In genomic region chr10:132168571-132169030, GRCh38 we compare ENCODE assay signal across 22 cellular contexts.
"Had no signal": no experiment of that assay in that cellular context is flagged by ENCODE, and none has a peak within 500 bp of the region (broad histone marks: within the 10 kb centered on the region; RNA-seq: fewer than 3 reads in every experiment).

No MANE protein-coding gene starts in this region.

- H3K27me3 ChIP-seq: dorsolateral prefrontal cortex, upper lobe of left lung had no signal

- H3K27me3 Mint-ChIP-seq: activated CD4-positive, alpha-beta memory T cell treated with anti-CD3 and anti-CD28 coated beads for 36 hours had no signal

- H3K27ac ChIP-seq: body of pancreas, cardiac muscle cell, spleen, upper lobe of left lung had no signal

- H3K4me3 Mint-ChIP-seq: activated CD4-positive, alpha-beta memory T cell treated with anti-CD3 and anti-CD28 coated beads for 36 hours; activated naive CD8-positive, alpha-beta T cell treated with anti-CD3 and anti-CD28 coated beads, Interleukin-2, amount 50 U/mL, for 24 hours; effector memory CD8-positive, alpha-beta T cell; nephron progenitor cell; T-helper 1 cell treated with Interleukin-12 subunit alpha and Interleukin-12 subunit beta and Interleukin-4 antibody, amounts not matched to agents 30 μg/mL and 1 μg/mL, for 36 hours had no signal

- DNase-seq: activated CD4-positive, alpha-beta memory T cell treated with anti-CD3 and anti-CD28 coated beads for 36 hours; activated CD4-positive, alpha-beta T cell treated with anti-CD3 and anti-CD28 coated beads for 48 hours; activated gamma-delta T cell; activated naive CD4-positive, alpha-beta T cell treated with anti-CD3 and anti-CD28 coated beads, Interleukin-2, amount 50 U/mL, for 16 hours; activated naive CD8-positive, alpha-beta T cell treated with anti-CD3 and anti-CD28 coated beads, Interleukin-2, amount 50 U/mL, for 24 hours; body of pancreas; effector memory CD8-positive, alpha-beta T cell; foreskin melanocyte; hypothalamus; mesenchymal stem cell; nephron progenitor cell; occipital lobe; stimulated activated CD4-positive, alpha-beta T cell treated with anti-CD3 and anti-CD28 coated beads, Interleukin-4, amount 100 ng/mL, for 24 hours; stimulated activated naive CD4-positive, alpha-beta T cell treated with Interleukin-2 at 50 U/mL for 16 hours; upper lobe of left lung had no signal

- H3K36me3 ChIP-seq: cardiac muscle cell, upper lobe of left lung had no signal

- H3K9me3 ChIP-seq: body of pancreas, mucosa of descending colon, spleen, upper lobe of left lung had no signal

- H3K27ac Mint-ChIP-seq: activated CD4-positive, alpha-beta memory T cell treated with anti-CD3 and anti-CD28 coated beads for 36 hours; activated naive CD8-positive, alpha-beta T cell treated with anti-CD3 and anti-CD28 coated beads, Interleukin-2, amount 50 U/mL, for 24 hours; effector memory CD8-positive, alpha-beta T cell; nephron progenitor cell; progenitor cell of endocrine pancreas; T-helper 1 cell treated with Interleukin-12 subunit alpha and Interleukin-12 subunit beta and Interleukin-4 antibody, amounts not matched to agents 30 μg/mL and 1 μg/mL, for 36 hours had no signal

- ATAC-seq: activated naive CD8-positive, alpha-beta T cell treated with anti-CD3 and anti-CD28 coated beads, Interleukin-2, amount 50 U/mL, for 24 hours; body of pancreas; effector memory CD8-positive, alpha-beta T cell; esophagus mucosa; mucosa of descending colon had no signal

- H3K4me3 ChIP-seq: body of pancreas, cardiac muscle cell, dorsolateral prefrontal cortex, mucosa of descending colon, spleen, upper lobe of left lung had no signal

- H3K36me3 Mint-ChIP-seq: activated CD4-positive, alpha-beta memory T cell treated with anti-CD3 and anti-CD28 coated beads for 36 hours had no signal

- H3K4me1 ChIP-seq: body of pancreas, upper lobe of left lung had no signal

- H3K9me3 Mint-ChIP-seq: activated naive CD8-positive, alpha-beta T cell treated with anti-CD3 and anti-CD28 coated beads, Interleukin-2, amount 50 U/mL, for 24 hours had no signal
